Comparison of ENCODE assay signal across 9 cellular contexts in the genomic region with DNA sequence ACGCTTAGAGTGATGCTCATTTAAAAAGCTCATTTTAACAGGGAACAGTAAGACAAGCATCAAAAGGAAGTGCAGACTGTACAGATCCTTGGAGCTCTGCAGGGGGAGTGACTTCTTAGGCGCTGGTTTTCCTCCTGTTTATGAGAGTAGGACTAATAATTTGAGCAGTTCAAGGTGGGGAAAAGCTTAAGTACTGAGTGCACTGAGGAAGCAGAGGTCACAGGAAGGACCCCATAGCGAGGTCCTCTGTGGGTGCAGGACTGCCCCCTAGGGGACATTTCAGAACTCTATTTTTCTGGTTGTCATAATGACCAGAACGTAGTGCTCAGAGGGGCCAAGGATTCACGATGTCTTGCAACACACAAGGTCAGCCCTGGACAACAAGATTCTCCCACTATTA.
DNase-seq lines count a peak whose midpoint lies in the region; ATAC-seq and TF ChIP-seq lines count a peak whose summit lies in the region.
"Had no signal": no experiment of that assay in that cellular context is flagged by ENCODE, and none has a peak within 500 bp of the region (broad histone marks: within the 10 kb centered on the region; RNA-seq: fewer than 3 reads in every experiment).

No MANE protein-coding gene starts in this region.

- H3K27ac ChIP-seq in PC-3 (ENCODE audit: low read length), result no peak overlapping the region

- H3K9ac ChIP-seq in PC-3 (ENCODE audit: low read length), result no peak overlapping the region

- CTCF ChIA-PET in Caco-2 (lab: Charles Lee), result interaction anchor here (0.6 to 1.2 kb wide), 5 partner anchors 9 to 471 kb away, joined by 3 to 9 read pairs (median 5); no protein-coding TSS in a partner anchor
- CTCF ChIA-PET in PC-3 (lab: Charles Lee), result interaction anchor here (1.1 kb wide), 1 partner anchor 63 kb away, joined by 4 read pairs; no protein-coding TSS in a partner anchor

- H3K4me3 Mint-ChIP-seq in Caco-2 (ENCODE audit: unreplicated experiment), result no peak overlapping the region
- no peak overlapping the region for H3K4me3 Mint-ChIP-seq in neural crest cell
- H3K4me3 Mint-ChIP-seq: activated B cell treated with CpG ODN at 0.5 μM for 24 hours had no signal

- BruUV-seq in Caco-2 (replicated peaks; lab: Mats Ljungman, UMichigan), result no TSS peak
- no TSS peak for BruUV-seq in PC-3 (replicated peaks; lab: Mats Ljungman, UMichigan)

- H3K36me3 ChIP-seq in Caco-2 (ENCODE audit: control insufficient read depth, insufficient read depth, low read length), result no peaks in the 10 kb centered on the region
- no peaks in the 10 kb centered on the region for H3K36me3 ChIP-seq in PC-3 (ENCODE audit: low read depth, low read length)

- H3K9me3 Mint-ChIP-seq in Caco-2 (ENCODE audit: unreplicated experiment), result no peaks in the 10 kb centered on the region
- H3K9me3 Mint-ChIP-seq in neural crest cell, result no peaks in the 10 kb centered on the region
- H3K9me3 Mint-ChIP-seq: activated B cell treated with CpG ODN at 0.5 μM for 24 hours had no signal

- no peaks in the 10 kb centered on the region for H3K9me2 ChIP-seq in PC-3 (replicated peaks; ENCODE audit: low read length)

- ATAC-seq in PC-3 (no peak), esophagus mucosa (peak; percentile 15), GM21447 (IDR thresholded peaks at IDR 0.05; ENCODE audit: unreplicated experiment) (no peak), GM21529 (IDR thresholded peaks at IDR 0.05; ENCODE audit: unreplicated experiment) (no peak)

- no peak overlapping the region for H3K4me2 ChIP-seq in PC-3 (ENCODE audit: low read length)

- peak in 1 of 2 experiments; percentile 66 for DNase-seq in Caco-2
- peak; percentile 37 for DNase-seq in GM20000 (ENCODE audit: low spot score)
- DNase-seq in PC-3, result peak; percentile 62
- peak; percentile 69 for DNase-seq in neural crest cell (ENCODE audit: low read depth, low spot score)
- DNase-seq in activated naive CD4-positive, alpha-beta T cell treated with anti-CD3 and anti-CD28 coated beads, Interleukin-2, amount 50 U/mL, for 16 hours, result no peak
- DNase-seq: activated B cell treated with CpG ODN at 0.5 μM for 24 hours had no signal

- H3K9me3 ChIP-seq in Caco-2 (no peaks in the 10 kb centered on the region), PC-3 (ENCODE audit: low read length) (no peaks in the 10 kb centered on the region)

- H3K4me3 ChIP-seq in Caco-2 (ENCODE audit: low read depth, low read length) (no peak overlapping the region), PC-3 (ENCODE audit: low read length) (no peak overlapping the region)

- no peaks in the 10 kb centered on the region for H3F3A ChIP-seq in PC-3 (ENCODE audit: low read length, unreplicated experiment)

- H3K79me2 ChIP-seq in PC-3 (ENCODE audit: low read length), result peaks cover 11% of the 10 kb centered on the region; the same call in 1 of the 2 replicates

- H3K36me3 Mint-ChIP-seq in Caco-2 (ENCODE audit: insufficient read depth, unreplicated experiment), result no peaks in the 10 kb centered on the region
- H3K36me3 Mint-ChIP-seq in neural crest cell (ENCODE audit: low read depth), result no peaks in the 10 kb centered on the region

- POLR2A ChIA-PET in Caco-2 (lab: Charles Lee) (no interaction called here), PC-3 (lab: Charles Lee; ENCODE audit: unreplicated experiment) (interaction anchor here (0.6 kb wide), 1 partner anchor 58 kb away, joined by 5 read pairs; no protein-coding TSS in a partner anchor)

- no peaks in the 10 kb centered on the region for H3K27me3 Mint-ChIP-seq in Caco-2 (ENCODE audit: insufficient read depth, unreplicated experiment)
- H3K27me3 Mint-ChIP-seq in neural crest cell (ENCODE audit: low read depth), result no peaks in the 10 kb centered on the region
- H3K27me3 Mint-ChIP-seq: activated B cell treated with CpG ODN at 0.5 μM for 24 hours had no signal

- no peaks in the 10 kb centered on the region for H4K20me1 ChIP-seq in PC-3 (ENCODE audit: low read length)

- H3K4me1 ChIP-seq in Caco-2 (peaks cover 16% of the 10 kb centered on the region), PC-3 (ENCODE audit: insufficient read depth, low read length) (peaks cover 54% of the 10 kb centered on the region)

- TF ChIP-seq CTCF in Caco-2 (IDR thresholded peaks at IDR 0.05; ENCODE audit: insufficient read depth in 1 of 2, low read depth in 1 of 2, low read length in 1 of 2, severe bottlenecking in 1 of 2, unreplicated experiment in 1 of 2) (peak; percentile 39 to 82), GM20000 (IDR thresholded peaks at IDR 0.05; ENCODE audit: extremely low read depth, missing control alignments) (peak; percentile 16), PC-3 (conservative IDR thresholded peaks at IDR 0.05; ENCODE audit: low read depth, low read length) (peak; percentile 85), neural crest cell (conservative IDR thresholded peaks at IDR 0.05) (peak; percentile 74)

- intact Hi-C loops in Caco-2 (cut with micrococcal nuclease; ENCODE audit: unreplicated experiment), result loop anchor here (1.0 to 10.0 kb wide), 3 partner anchors 102 to 224 kb away; no protein-coding TSS in a partner anchor
- intact Hi-C loops in PC-3 (cut with micrococcal nuclease), result no loop called here

- H3K4me1 Mint-ChIP-seq in Caco-2 (ENCODE audit: low read depth, unreplicated experiment), result peaks cover 7% of the 10 kb centered on the region
- peaks cover 11% of the 10 kb centered on the region for H3K4me1 Mint-ChIP-seq in neural crest cell

- H2AFZ ChIP-seq in PC-3 (ENCODE audit: low read length), result no peak overlapping the region

- H3K27ac Mint-ChIP-seq in Caco-2 (ENCODE audit: unreplicated experiment) (no peak overlapping the region), neural crest cell (ENCODE audit: unreplicated experiment) (no peak overlapping the region)
- H3K27ac Mint-ChIP-seq: activated B cell treated with CpG ODN at 0.5 μM for 24 hours had no signal

- H3K27me3 ChIP-seq in Caco-2 (replicated peaks; ENCODE audit: control insufficient read depth, insufficient read depth, low read length) (no peaks in the 10 kb centered on the region), PC-3 (ENCODE audit: low read length) (no peaks in the 10 kb centered on the region)

Comparison
In these comparisons a context has a peak if more than half of its experiments do, and no peak if none do; other contexts are left out.
1. CTCF ChIP-seq: peak in every context shown above with its lines; median percentile 85 in PC-3; 74 in neural crest cell; 60 in Caco-2; 16 in GM20000.